ENCODE assay signal across 23 cellular contexts in the genomic region with DNA sequence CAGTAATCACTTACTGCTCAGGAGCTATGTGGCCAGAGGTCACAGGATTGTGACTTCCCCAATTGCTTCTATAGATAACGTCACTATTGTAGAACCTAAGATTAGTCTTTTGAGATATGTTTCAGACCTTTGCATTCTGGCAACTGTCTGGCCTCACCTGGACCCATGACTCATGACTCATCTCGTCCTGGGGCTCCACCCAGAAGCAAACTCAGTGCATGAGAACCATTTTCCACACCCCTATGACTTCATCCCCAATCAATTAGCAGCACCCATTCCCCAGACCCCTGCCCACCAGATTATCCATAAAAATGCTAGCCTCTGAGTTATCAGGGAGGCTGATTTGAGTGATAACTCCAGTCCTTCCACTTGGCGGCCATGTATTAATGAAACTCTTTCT.
A peak's percentile ranks its signal among the peaks of the same experiment; 100 is the strongest.
DNase-seq lines count a peak whose midpoint lies in the region; ATAC-seq, FAIRE-seq and TF ChIP-seq lines count a peak whose summit lies in the region.
"Had no signal": no experiment of that assay in that cellular context is flagged by ENCODE, and none has a peak within 500 bp of the region (broad histone marks: within the 10 kb centered on the region; RNA-seq: fewer than 3 reads in every experiment).

No MANE protein-coding gene starts in this region.

- H3K4me2 ChIP-seq in GM12878 (ENCODE audit: control insufficient read depth, insufficient read depth) = no peak overlapping the region

- H3K4me3 ChIP-seq in GM12878 = no peak overlapping the region
- H3K4me3 ChIP-seq: ascending aorta, SK-N-MC, thoracic aorta had no signal

- H3K4me1 ChIP-seq in GM12878 (ENCODE audit: control insufficient read depth, insufficient read depth, low read length) = no peaks in the 10 kb centered on the region
- H3K4me1 ChIP-seq: ascending aorta had no signal

- SMC1A ChIA-PET in GM12878 (lab: Charles Lee; ENCODE audit: uncharacterized antibody, unreplicated experiment) = no interaction called here

- CTCF ChIA-PET in GM12878 (lab: Yijun Ruan, JAX) = interaction anchor here (1.2 kb wide), 1 partner anchor 12 kb away, joined by 3 read pairs; no protein-coding TSS in a partner anchor

- H4K20me1 ChIP-seq in GM12878 (ENCODE audit: control insufficient read depth, insufficient read depth) = no peaks in the 10 kb centered on the region

- TF ChIP-seq POLR2A in GM12878 (IDR thresholded peaks at IDR 0.05; ENCODE audit: low read depth, low read length) = no peak

- no peak for FAIRE-seq in GM12878 (lab: Jason Lieb, UNC)
- FAIRE-seq: HepG2 had no signal

- H3K79me2 ChIP-seq in GM12878 (ENCODE audit: control insufficient read depth, insufficient read depth, low read length) = no peaks in the 10 kb centered on the region

- no peak overlapping the region for H3K27ac ChIP-seq in GM12878 (ENCODE audit: control insufficient read depth, insufficient read depth)
- H3K27ac ChIP-seq: ascending aorta, SK-N-MC, thoracic aorta had no signal

- H3K36me3 ChIP-seq in GM12878 (ENCODE audit: control insufficient read depth in 2 of 2, insufficient read depth in 2 of 2, low read length in 1 of 2) = no peaks in the 10 kb centered on the region
- H3K36me3 ChIP-seq: ascending aorta, thoracic aorta had no signal

- no TSS peak for BruUV-seq in GM12878 (replicated peaks; lab: Mats Ljungman, UMichigan)

- peaks cover 42% of the 10 kb centered on the region for H3K27me3 Mint-ChIP-seq in type B pancreatic cell

- DNase-seq in GM12878 (ENCODE audit: low read depth, low spot score) (no peak), left colon (peak; percentile 49 to 78), type B pancreatic cell (ENCODE audit: extremely low spot score, unreplicated experiment) (no peak)
- DNase-seq in effector CD8-positive, alpha-beta T cell (lab: John Stamatoyannopoulos, UW) = no peak
- DNase-seq: activated B cell treated with CpG ODN at 0.5 μM for 24 hours; activated CD8-positive, alpha-beta T cell treated with anti-CD3 and anti-CD28 coated beads, Interleukin-2, amount 10 ng/mL, durations not matched to agents 7 days and 5 days; activated naive CD4-positive, alpha-beta T cell treated with anti-CD3 and anti-CD28 coated beads, Interleukin-2, amount 50 U/mL, for 16 hours; activated T-cell treated with anti-CD3 and anti-CD28 coated beads, Interleukin-2, amount 50 U/mL, for 48 hours; cerebellar nuclear complex; hypothalamus; kidney glomerular epithelial cell; NCI-H1436 treated with DMSO at 0.1 percent for 48 hours; retina; stimulated activated CD4-positive, alpha-beta T cell treated with anti-CD3 and anti-CD28 coated beads, Interleukin-12 subunit alpha, Interleukin-12 subunit beta, amount 100 ng/mL, for 4 hours had no signal

- ATAC-seq in HG03095 (IDR thresholded peaks at IDR 0.05; ENCODE audit: unreplicated experiment) = peak; percentile 59
- peak; percentile 63 for ATAC-seq in GM12878
- ATAC-seq in left colon = peak; percentile 81
- ATAC-seq in HG03457 (IDR thresholded peaks at IDR 0.05; ENCODE audit: unreplicated experiment) = no peak
- no peak for ATAC-seq in GM18502 (IDR thresholded peaks at IDR 0.05; ENCODE audit: poor library complexity, unreplicated experiment)
- ATAC-seq: activated CD8-positive, alpha-beta T cell treated with anti-CD3 and anti-CD28 coated beads, Interleukin-2, amount 10 ng/mL, durations not matched to agents 7 days and 5 days; HepG2; Panc1 had no signal

- in situ Hi-C loops in GM12878 (cut with MboI) = no loop called here

- H3K4me1 Mint-ChIP-seq in type B pancreatic cell (ENCODE audit: unreplicated experiment) = no peaks in the 10 kb centered on the region
- H3K4me1 Mint-ChIP-seq: activated B cell treated with CpG ODN at 0.5 μM for 24 hours had no signal

- no peaks in the 10 kb centered on the region for H3K9me3 ChIP-seq in GM12878 (replicated peaks; ENCODE audit: control insufficient read depth, insufficient read depth, low read length)
- H3K9me3 ChIP-seq: ascending aorta, thoracic aorta had no signal

- H3K4me3 Mint-ChIP-seq in type B pancreatic cell = peak overlapping the region; percentile 21
- H3K4me3 Mint-ChIP-seq: activated B cell treated with CpG ODN at 0.5 μM for 24 hours; activated CD8-positive, alpha-beta T cell treated with anti-CD3 and anti-CD28 coated beads, Interleukin-2, amount 10 ng/mL, durations not matched to agents 7 days and 5 days; T-helper 2 cell treated with Interferon-gamma antibody and Interleukin-4, amounts not matched to agents 5 μg/mL and 100 μg/mL, for 36 hours had no signal

- no peak overlapping the region for H3K9ac ChIP-seq in GM12878 (ENCODE audit: control insufficient read depth, insufficient read depth, low read length)

- TF ChIP-seq EP300 in GM12878 (IDR thresholded peaks at IDR 0.05; ENCODE audit: borderline replicate concordance in 1 of 2, control insufficient read depth in 1 of 2, low read depth in 2 of 2, low read length in 2 of 2) = no peak

- peak overlapping the region; percentile 79 for H3K27ac Mint-ChIP-seq in type B pancreatic cell
- H3K27ac Mint-ChIP-seq: activated B cell treated with CpG ODN at 0.5 μM for 24 hours; activated CD8-positive, alpha-beta T cell treated with anti-CD3 and anti-CD28 coated beads, Interleukin-2, amount 10 ng/mL, durations not matched to agents 7 days and 5 days; T-helper 2 cell treated with Interferon-gamma antibody and Interleukin-4, amounts not matched to agents 5 μg/mL and 100 μg/mL, for 36 hours had no signal

- no peak overlapping the region for H2AFZ ChIP-seq in GM12878 (ENCODE audit: control insufficient read depth, low read depth, low read length)

- no peaks in the 10 kb centered on the region for H3K27me3 ChIP-seq in GM12878 (replicated peaks in 1 of 2; ENCODE audit: control insufficient read depth in 2 of 2, insufficient read depth in 2 of 2, low read length in 1 of 2)
- H3K27me3 ChIP-seq: ascending aorta had no signal

- no peak for TF ChIP-seq RAD21 in GM12878 (IDR thresholded peaks at IDR 0.05; ENCODE audit: insufficient read depth, low read depth, low read length)

- intact Hi-C loops in GM12878 (cut with micrococcal nuclease; ENCODE audit: unreplicated experiment) (no loop called here), left colon (cut with DNase I, micrococcal nuclease) (no loop called here)

- no peaks in the 10 kb centered on the region for H3K9me3 Mint-ChIP-seq in type B pancreatic cell
- H3K9me3 Mint-ChIP-seq: activated B cell treated with CpG ODN at 0.5 μM for 24 hours; T-helper 2 cell treated with Interferon-gamma antibody and Interleukin-4, amounts not matched to agents 5 μg/mL and 100 μg/mL, for 36 hours had no signal

- peaks cover 12% of the 10 kb centered on the region for H3K36me3 Mint-ChIP-seq in type B pancreatic cell

- TF ChIP-seq CTCF in GM12878 (IDR thresholded peaks at IDR 0.05 in 2 of 3, conservative IDR thresholded peaks at IDR 0.05 in 1 of 3; ENCODE audit: control insufficient read depth in 2 of 3, extremely low read depth in 1 of 3, insufficient read depth in 1 of 3, low read depth in 3 of 3, low read length in 3 of 3) (no peak), type B pancreatic cell (conservative IDR thresholded peaks at IDR 0.05) (no peak)

- RAD21 ChIA-PET in GM12878 (lab: Charles Lee; ENCODE audit: unreplicated experiment) = interaction anchor here (1.3 kb wide), 1 partner anchor 21 kb away, joined by 3 read pairs; no protein-coding TSS in a partner anchor

- 25% methylated on average over 3 of the region's 3 CpGs for WGBS in GM12878 (ENCODE audit: insufficient coverage, insufficient replicate concordance, low lambda C conversion rate, missing lambda C conversion rate)

- POLR2A ChIA-PET in GM12878 (lab: Charles Lee) = no interaction called here

TF ChIP-seq in GM12878, 131 proteins besides CTCF, POLR2A, EP300 and RAD21 (continues in another document):
- TF ChIP-seq ATF7 (IDR thresholded peaks at IDR 0.05; ENCODE audit: low read depth) (peak; percentile 71), REST (IDR thresholded peaks at IDR 0.05; ENCODE audit: low read depth, low read length) (no peak), SREBF2 (IDR thresholded peaks at IDR 0.05; ENCODE audit: low read length) (no peak), SP1 (IDR thresholded peaks at IDR 0.05; ENCODE audit: low read depth, low read length) (no peak), KLF5 (IDR thresholded peaks at IDR 0.05; ENCODE audit: partially characterized antibody) (no peak)
- TF ChIP-seq, protein P1, sequence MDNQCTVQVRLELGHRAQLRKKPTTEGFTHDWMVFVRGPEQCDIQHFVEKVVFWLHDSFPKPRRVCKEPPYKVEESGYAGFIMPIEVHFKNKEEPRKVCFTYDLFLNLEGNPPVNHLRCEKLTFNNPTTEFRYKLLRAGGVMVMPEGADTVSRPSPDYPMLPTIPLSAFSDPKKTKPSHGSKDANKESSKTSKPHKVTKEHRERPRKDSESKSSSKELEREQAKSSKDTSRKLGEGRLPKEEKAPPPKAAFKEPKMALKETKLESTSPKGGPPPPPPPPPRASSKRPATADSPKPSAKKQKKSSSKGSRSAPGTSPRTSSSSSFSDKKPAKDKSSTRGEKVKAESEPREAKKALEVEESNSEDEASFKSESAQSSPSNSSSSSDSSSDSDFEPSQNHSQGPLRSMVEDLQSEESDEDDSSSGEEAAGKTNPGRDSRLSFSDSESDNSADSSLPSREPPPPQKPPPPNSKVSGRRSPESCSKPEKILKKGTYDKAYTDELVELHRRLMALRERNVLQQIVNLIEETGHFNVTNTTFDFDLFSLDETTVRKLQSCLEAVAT (IDR thresholded peaks at IDR 0.05) = no peak

Comparison
In these comparisons a context has a peak if more than half of its experiments do, and no peak if none do; other contexts are left out.
1. ATAC-seq: peak in HG03095 (single experiment), GM12878 (single experiment) and left colon (single experiment); none in HG03457 (single experiment) and GM18502 (single experiment).
2. DNase-seq: peak in left colon (2 of 2); none in GM12878 (single experiment), type B pancreatic cell (single experiment) and effector CD8-positive, alpha-beta T cell (single experiment).